In genomic region chr15:29140475-29141172, GRCh38 we compare ENCODE assay signal across 14 cellular contexts.
DNase-seq lines count a peak whose midpoint lies in the region; ATAC-seq and TF ChIP-seq lines count a peak whose summit lies in the region.
"Had no signal": no experiment of that assay in that cellular context is flagged by ENCODE, and none has a peak within 500 bp of the region (broad histone marks: within the 10 kb centered on the region; RNA-seq: fewer than 3 reads in every experiment).

No MANE protein-coding gene starts in this region.

- TF ChIP-seq CTCF in Loucy (conservative IDR thresholded peaks at IDR 0.05; ENCODE audit: low read length) (no peak), nephron progenitor cell (IDR thresholded peaks at IDR 0.05) (no peak)

- peak overlapping the region; percentile 63 for H3K4me3 Mint-ChIP-seq in nephron progenitor cell
- H3K4me3 Mint-ChIP-seq: activated naive CD8-positive, alpha-beta T cell treated with anti-CD3 and anti-CD28 coated beads, Interleukin-2, amount 10 ng/mL, durations not matched to agents 7 days and 5 days had no signal

- no peak overlapping the region; the same call in 1 of the 2 replicates for H2AFZ ChIP-seq in Loucy (ENCODE audit: low read length)

- H3K4me2 ChIP-seq in Loucy (ENCODE audit: low read depth, low read length, poor library complexity, severe bottlenecking), result peak overlapping the region; percentile 42

- no peak for ATAC-seq in GM18907 (IDR thresholded peaks at IDR 0.05; ENCODE audit: unreplicated experiment)
- no peak for ATAC-seq in HG03469 (IDR thresholded peaks at IDR 0.05; ENCODE audit: unreplicated experiment)

- H3K27ac ChIP-seq in epithelial cell of prostate, result peak overlapping the region; percentile 69
- H3K27ac ChIP-seq: heart right ventricle, left lung, thyroid gland had no signal

- H3K9me3 ChIP-seq in ES-I3 (ENCODE audit: control insufficient read depth, insufficient read depth, low read length) (no peaks in the 10 kb centered on the region), Loucy (ENCODE audit: insufficient read depth, low read depth, low read length) (no peaks in the 10 kb centered on the region)
- H3K9me3 ChIP-seq: heart right ventricle, left lung, prostate gland, thyroid gland had no signal

- H3K79me2 ChIP-seq in Loucy (ENCODE audit: insufficient read depth, low read length), result no peaks in the 10 kb centered on the region

- peaks cover 48% of the 10 kb centered on the region for H3K4me1 Mint-ChIP-seq in nephron progenitor cell

- no peaks in the 10 kb centered on the region for H4K20me1 ChIP-seq in Loucy (ENCODE audit: insufficient read depth, low read length, poor library complexity, severe bottlenecking)

- H3K4me1 ChIP-seq in ES-I3 (ENCODE audit: insufficient read depth, low read length) (peaks cover 13% of the 10 kb centered on the region), Loucy (ENCODE audit: insufficient read depth, low read length, poor library complexity, severe bottlenecking) (peaks cover 3% of the 10 kb centered on the region)
- H3K4me1 ChIP-seq: prostate gland, thyroid gland had no signal

- H3K9me2 ChIP-seq in Loucy (replicated peaks; ENCODE audit: low read depth, low read length), result no peaks in the 10 kb centered on the region

- H3K27me3 Mint-ChIP-seq in nephron progenitor cell (ENCODE audit: low read depth, poor library complexity), result peaks cover 32% of the 10 kb centered on the region

- H3K9ac ChIP-seq in ES-I3 (ENCODE audit: low read depth, low read length), result peak overlapping the region; percentile 54; the same call in 1 of the 2 replicates
- H3K9ac ChIP-seq in Loucy (ENCODE audit: low read depth, low read length, poor library complexity, severe bottlenecking), result no peak overlapping the region

- H3K27ac Mint-ChIP-seq in nephron progenitor cell, result no peak overlapping the region
- H3K27ac Mint-ChIP-seq: activated naive CD8-positive, alpha-beta T cell treated with anti-CD3 and anti-CD28 coated beads, Interleukin-2, amount 10 ng/mL, durations not matched to agents 7 days and 5 days had no signal

- H3K27me3 ChIP-seq in Loucy (ENCODE audit: insufficient read depth, low read length, poor library complexity, severe bottlenecking), result no peaks in the 10 kb centered on the region
- H3K27me3 ChIP-seq: thyroid gland had no signal

- H3F3A ChIP-seq in Loucy (ENCODE audit: low read depth), result no peaks in the 10 kb centered on the region

- DNase-seq in epithelial cell of prostate (ENCODE audit: low read depth, low spot score) (no peak), nephron progenitor cell (no peak), occipital lobe (lab: John Stamatoyannopoulos, UW) (no peak), anterior cingulate cortex (lab: John Stamatoyannopoulos, UW) (no peak)
- DNase-seq: NCI-H1436 treated with DMSO at 0.1 percent for 48 hours had no signal

- H3K9me3 Mint-ChIP-seq in nephron progenitor cell, result no peaks in the 10 kb centered on the region
- H3K9me3 Mint-ChIP-seq: activated naive CD8-positive, alpha-beta T cell treated with anti-CD3 and anti-CD28 coated beads, Interleukin-2, amount 10 ng/mL, durations not matched to agents 7 days and 5 days had no signal

- H3K36me3 ChIP-seq in ES-I3 (ENCODE audit: insufficient read depth, low read length), result no peaks in the 10 kb centered on the region
- no peaks in the 10 kb centered on the region for H3K36me3 ChIP-seq in Loucy (ENCODE audit: insufficient read depth, low read length)
- H3K36me3 ChIP-seq: heart right ventricle, left lung, prostate gland, thyroid gland had no signal

- H3K36me3 Mint-ChIP-seq in nephron progenitor cell (ENCODE audit: low read depth), result no peaks in the 10 kb centered on the region
- H3K36me3 Mint-ChIP-seq: activated naive CD8-positive, alpha-beta T cell treated with anti-CD3 and anti-CD28 coated beads, Interleukin-2, amount 10 ng/mL, durations not matched to agents 7 days and 5 days had no signal

- no peak overlapping the region for H3K4me3 ChIP-seq in Loucy (ENCODE audit: low read length, poor library complexity, severe bottlenecking)
- H3K4me3 ChIP-seq: heart right ventricle, left lung, prostate gland, thyroid gland had no signal
